In genomic region chr4:182014164-182014563, GRCh38 we compare ENCODE assay signal across 35 cellular contexts.
"Had no signal": no experiment of that assay in that cellular context is flagged by ENCODE, and none has a peak within 500 bp of the region (broad histone marks: within the 10 kb centered on the region; RNA-seq: fewer than 3 reads in every experiment).

No MANE protein-coding gene starts in this region.

- H3K4me3 ChIP-seq: MG63 had no signal

- H3K27me3 ChIP-seq: MG63 had no signal

- H3K36me3 ChIP-seq: MG63 had no signal

- H3K9me3 ChIP-seq: MG63 had no signal

- DNase-seq: Karpas-422, Kasumi-1, MG63, MM.1S, MV-4-11, NCI-H1048, NCI-H1092, NCI-H1092 treated with DMSO at 0.1 percent for 48 hours, NCI-H1105, NCI-H1105 treated with DMSO at 0.1 percent for 48 hours, NCI-H1417, NCI-H1417 treated with DMSO at 0.1 percent for 48 hours, NCI-H1436, NCI-H1436 treated with DMSO at 0.1 percent for 48 hours, NCI-H146, NCI-H1694, NCI-H1694 treated with DMSO at 0.1 percent for 48 hours, NCI-H187, NCI-H187 treated with DMSO at 0.1 percent for 48 hours, NCI-H1930, NCI-H2029, NCI-H2029 treated with DMSO at 0.1 percent for 48 hours, NCI-H2081, NCI-H2081 treated with DMSO at 0.1 percent for 48 hours, NCI-H2107, NCI-H2171, NCI-H2171 treated with DMSO at 0.1 percent for 48 hours, NCI-H2227 treated with DMSO at 0.1 percent for 48 hours, NCI-H226, NCI-H345, NCI-H446, NCI-H446 treated with DMSO at 0.1 percent for 48 hours, NCI-H510A, NCI-H510A treated with DMSO at 0.1 percent for 48 hours, NCI-H524 had no signal
